Comparison of ENCODE assay signal across 1 cellular context in the genomic region with DNA sequence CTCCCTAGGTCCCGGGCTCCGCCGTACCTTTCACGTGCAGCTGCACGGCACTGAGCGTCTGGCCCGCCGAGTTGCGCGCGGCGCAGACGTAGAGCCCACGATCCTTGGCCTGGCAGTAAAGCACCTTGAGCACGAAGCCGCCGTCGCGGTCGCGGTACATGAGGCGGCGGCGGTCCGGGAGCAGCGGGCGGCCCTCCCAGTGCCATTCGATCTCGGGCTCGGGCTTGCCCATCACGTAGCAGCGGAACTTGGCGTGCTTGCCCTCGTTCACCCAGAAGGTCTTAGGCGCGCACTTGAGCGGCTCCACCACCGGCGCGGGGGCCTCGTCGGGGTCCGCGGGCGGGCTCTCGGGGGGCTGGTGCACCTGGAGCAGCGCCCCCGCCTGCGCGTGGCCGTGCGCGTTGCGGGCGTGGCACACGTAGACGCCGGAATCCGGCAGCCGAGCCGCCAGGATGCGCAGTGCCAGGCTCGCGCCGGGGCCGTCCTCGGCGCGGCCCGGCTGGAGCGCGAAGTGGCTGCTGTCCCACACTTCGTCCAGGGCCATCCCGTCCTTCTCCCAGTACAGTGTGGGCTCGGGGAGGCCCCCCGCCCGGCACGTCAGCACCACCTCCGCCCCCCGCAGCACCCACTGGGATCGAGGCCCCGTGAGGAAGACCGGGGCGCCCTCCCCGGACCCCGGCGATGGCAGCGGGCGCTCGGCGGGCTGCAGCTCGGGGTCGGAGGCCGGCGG.
A peak's percentile ranks its signal among the peaks of the same experiment; 100 is the strongest.
TF ChIP-seq lines count a peak whose summit lies in the region.

No MANE protein-coding gene starts in this region.

TF ChIP-seq in HepG2, 621 proteins besides CTCF, POLR2A, EP300 and RAD21 (continued from another document):
- TF ChIP-seq ZFP82 (CRISPR knock-in tag; IDR thresholded peaks at IDR 0.05; ENCODE audit: borderline replicate concordance) (peak; percentile 20; the same call in 1 of the 2 replicates), MTA3 (CRISPR knock-in tag; IDR thresholded peaks at IDR 0.05) (no peak), MEIS1 (CRISPR knock-in tag; IDR thresholded peaks at IDR 0.05; ENCODE audit: borderline replicate concordance) (0 out of 2 replicates have a peak, but pooled peaks have one; percentile 21), RERE (CRISPR knock-in tag; IDR thresholded peaks at IDR 0.05; ENCODE audit: low read depth) (no peak), ZNF430 (CRISPR knock-in tag; IDR thresholded peaks at IDR 0.05) (no peak; the same call in 1 of the 2 replicates), TCF7L2 (IDR thresholded peaks at IDR 0.05; ENCODE audit: low read depth, low read length) (no peak), REPIN1 (CRISPR knock-in tag; IDR thresholded peaks at IDR 0.05; ENCODE audit: borderline replicate concordance, low read depth) (no peak), ZSCAN21 (CRISPR knock-in tag; IDR thresholded peaks at IDR 0.05; ENCODE audit: borderline replicate concordance) (peak; percentile 87), ZNF562 (CRISPR knock-in tag; IDR thresholded peaks at IDR 0.05; ENCODE audit: borderline replicate concordance) (no peak), THAP11 (CRISPR knock-in tag; IDR thresholded peaks at IDR 0.05) (peak; percentile 16; the same call in 1 of the 2 replicates), ZFP36L2 (CRISPR knock-in tag; IDR thresholded peaks at IDR 0.05) (no peak), JUND (CRISPR knock-in tag; IDR thresholded peaks at IDR 0.05) (no peak), EHMT2 (IDR thresholded peaks at IDR 0.05; ENCODE audit: borderline replicate concordance, low read depth, low read length) (no peak), NR1H2 (CRISPR knock-in tag; IDR thresholded peaks at IDR 0.05; ENCODE audit: borderline replicate concordance, low read depth) (no peak; the same call in none of the 2 replicates), RORA (CRISPR knock-in tag; IDR thresholded peaks at IDR 0.05) (no peak), ZBTB3 (CRISPR knock-in tag; IDR thresholded peaks at IDR 0.05; ENCODE audit: borderline replicate concordance, low read depth) (no peak), MEF2D (CRISPR knock-in tag; IDR thresholded peaks at IDR 0.05) (no peak), MIXL1 (CRISPR knock-in tag; IDR thresholded peaks at IDR 0.05) (no peak), MYNN (CRISPR knock-in tag; IDR thresholded peaks at IDR 0.05; ENCODE audit: low read depth) (no peak), ELF4 (CRISPR knock-in tag; IDR thresholded peaks at IDR 0.05; ENCODE audit: borderline replicate concordance) (no peak)
- TF ChIP-seq, protein P1, sequence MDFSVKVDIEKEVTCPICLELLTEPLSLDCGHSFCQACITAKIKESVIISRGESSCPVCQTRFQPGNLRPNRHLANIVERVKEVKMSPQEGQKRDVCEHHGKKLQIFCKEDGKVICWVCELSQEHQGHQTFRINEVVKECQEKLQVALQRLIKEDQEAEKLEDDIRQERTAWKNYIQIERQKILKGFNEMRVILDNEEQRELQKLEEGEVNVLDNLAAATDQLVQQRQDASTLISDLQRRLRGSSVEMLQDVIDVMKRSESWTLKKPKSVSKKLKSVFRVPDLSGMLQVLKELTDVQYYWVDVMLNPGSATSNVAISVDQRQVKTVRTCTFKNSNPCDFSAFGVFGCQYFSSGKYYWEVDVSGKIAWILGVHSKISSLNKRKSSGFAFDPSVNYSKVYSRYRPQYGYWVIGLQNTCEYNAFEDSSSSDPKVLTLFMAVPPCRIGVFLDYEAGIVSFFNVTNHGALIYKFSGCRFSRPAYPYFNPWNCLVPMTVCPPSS (IDR thresholded peaks at IDR 0.05) = no peak
TF ChIP-seq in HepG2: peak in this region for 131.
